Comparison of ENCODE assay signal across 15 cellular contexts in the genomic region with DNA sequence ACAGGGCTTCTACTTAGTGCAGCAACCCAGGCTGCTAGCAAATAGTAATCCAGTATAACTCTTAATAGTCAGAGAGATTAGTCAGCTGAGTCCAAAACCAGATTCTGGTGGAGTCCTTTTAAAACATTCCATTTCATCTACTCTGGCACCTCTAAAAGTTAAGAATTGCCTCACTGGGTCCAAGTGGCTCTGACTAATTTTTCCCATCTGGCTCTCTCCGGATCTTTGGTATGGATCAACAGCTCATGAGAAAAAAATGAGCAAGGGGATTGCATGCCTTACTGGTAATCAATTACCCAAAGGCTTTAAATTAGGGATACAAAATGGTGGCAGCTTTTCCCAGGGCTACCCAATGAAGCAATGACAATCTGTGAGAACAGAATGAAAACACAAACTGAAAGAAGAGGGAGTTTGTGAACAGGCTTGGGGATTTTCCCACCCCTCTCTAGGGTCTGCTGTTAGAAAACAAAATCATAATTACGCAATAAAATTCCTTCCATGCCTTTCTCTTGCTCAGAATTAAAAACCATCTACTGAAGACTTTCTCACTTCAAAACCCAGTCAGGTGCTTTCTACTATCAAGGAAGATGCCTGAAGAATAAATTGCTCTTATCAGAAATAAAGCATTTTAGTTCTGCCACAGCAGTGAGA.
DNase-seq lines count a peak whose midpoint lies in the region; ATAC-seq and TF ChIP-seq lines count a peak whose summit lies in the region.
"Had no signal": no experiment of that assay in that cellular context is flagged by ENCODE, and none has a peak within 500 bp of the region (broad histone marks: within the 10 kb centered on the region; RNA-seq: fewer than 3 reads in every experiment).

No MANE protein-coding gene starts in this region.

- 81 to 96% (median 85%) methylated on average over 2 of the region's 2 CpGs for WGBS in spleen, 5 donors

- no peaks in the 10 kb centered on the region for H3K27me3 ChIP-seq in MG63
- H3K27me3 ChIP-seq in spleen (replicated peaks in 1 of 7): no peaks in the 10 kb centered on the region

- H3K4me1 ChIP-seq in spleen: no peaks in the 10 kb centered on the region

- ATAC-seq in omental fat pad (ENCODE audit: low FRiP score): peak; percentile 90
- no peak for ATAC-seq in HG03378 (IDR thresholded peaks at IDR 0.05; ENCODE audit: unreplicated experiment)
- ATAC-seq: lower lobe of right lung; stimulated activated memory B cell treated with anti-CD40 and anti-IgM and Interleukin-4, amounts not matched to agents 10 μg/mL and 1 μg/mL and 100 μg/mL, for 72 hours had no signal

- H3K4me3 ChIP-seq in AG10803 (ENCODE audit: low read length): no peak overlapping the region
- no peak overlapping the region for H3K4me3 ChIP-seq in MG63
- H3K4me3 ChIP-seq in fibroblast of mammary gland (ENCODE audit: control insufficient read depth, low read depth, low read length): no peak overlapping the region
- H3K4me3 ChIP-seq in spleen: no peak overlapping the region
- H3K4me3 ChIP-seq: lower lobe of right lung had no signal

- intact Hi-C loops in spleen (cut with DNase I; ENCODE audit: low total_unique reads): no loop called here

- TF ChIP-seq CTCF in AG10803 (conservative IDR thresholded peaks at IDR 0.05; ENCODE audit: low read length) (no peak), fibroblast of mammary gland (conservative IDR thresholded peaks at IDR 0.05; ENCODE audit: control insufficient read depth, insufficient read depth, low read depth, low read length) (no peak), omental fat pad (IDR thresholded peaks at IDR 0.05) (no peak), spleen (IDR thresholded peaks at IDR 0.05 in 8 of 11, conservative IDR thresholded peaks at IDR 0.05 in 3 of 11) (no peak)

- TF ChIP-seq POLR2A in spleen (IDR thresholded peaks at IDR 0.05): no peak

- no peaks in the 10 kb centered on the region for H3K36me3 ChIP-seq in MG63
- H3K36me3 ChIP-seq in spleen: no peaks in the 10 kb centered on the region
- H3K36me3 ChIP-seq: lower lobe of right lung had no signal

- H3K9me3 ChIP-seq in MG63 (no peaks in the 10 kb centered on the region), spleen (no peaks in the 10 kb centered on the region)
- H3K9me3 ChIP-seq: lower lobe of right lung had no signal

- no peak overlapping the region for H3K27ac ChIP-seq in spleen
- H3K27ac ChIP-seq: lower lobe of right lung had no signal

- peak; percentile 94 for DNase-seq in AG10803 (ENCODE audit: low read depth)
- peak; percentile 14 for DNase-seq in MG63
- DNase-seq in fibroblast of mammary gland (ENCODE audit: low read depth): peak; percentile 94
- DNase-seq in omental fat pad (ENCODE audit: low spot score): no peak
- DNase-seq in spleen: no peak
- no peak for DNase-seq in NCI-H82 treated with DMSO at 0.1 percent for 48 hours (lab: John Stamatoyannopoulos, UW; ENCODE audit: unreplicated experiment)
- no peak for DNase-seq in NCI-H2227 (lab: John Stamatoyannopoulos, UW; ENCODE audit: unreplicated experiment)
- DNase-seq: activated CD8-positive, alpha-beta memory T cell treated with anti-CD3 and anti-CD28 coated beads for 24 hours; CD4-positive, CD25-positive, alpha-beta regulatory T cell; dermis blood vessel endothelial cell; lower lobe of right lung; NCI-H510A treated with DMSO at 0.1 percent for 48 hours; stimulated activated CD4-positive, alpha-beta T cell treated with anti-CD3 and anti-CD28 coated beads, Interleukin-2, amount 100 ng/mL, for 48 hours had no signal

Comparison
In these comparisons a context has a peak if more than half of its experiments do, and no peak if none do; other contexts are left out.
1. DNase-seq: peak in AG10803 (single experiment), MG63 (single experiment) and fibroblast of mammary gland (single experiment); none in omental fat pad (single experiment), spleen (single experiment), NCI-H82 treated with DMSO at 0.1 percent for 48 hours (single experiment) and NCI-H2227 (single experiment).